ENCODE assay signal across 2 cellular contexts in genomic region chr2:70796247-70796646, GRCh38.
TF ChIP-seq lines count a peak whose summit lies in the region.

No MANE protein-coding gene starts in this region.

TF ChIP-seq in HepG2, 621 proteins besides CTCF, POLR2A, EP300 and RAD21:
- no peak for TF ChIP-seq EEA1 (CRISPR knock-in tag; IDR thresholded peaks at IDR 0.05; ENCODE audit: borderline replicate concordance)
- no peak for TF ChIP-seq ATF1 (CRISPR knock-in tag; IDR thresholded peaks at IDR 0.05)
- no peak for TF ChIP-seq THAP8 (CRISPR knock-in tag; IDR thresholded peaks at IDR 0.05; ENCODE audit: borderline replicate concordance)
- TF ChIP-seq CSRNP1 (CRISPR knock-in tag; IDR thresholded peaks at IDR 0.05): no peak
- no peak for TF ChIP-seq SIN3B (IDR thresholded peaks at IDR 0.05; ENCODE audit: low read length)

TF ChIP-seq in H1, 55 proteins besides CTCF, POLR2A, EP300 and RAD21:
- TF ChIP-seq SP1 (IDR thresholded peaks at IDR 0.05; ENCODE audit: low read depth, low read length): no peak
- TF ChIP-seq CTBP2 (IDR thresholded peaks at IDR 0.05; ENCODE audit: borderline replicate concordance, insufficient read depth, insufficient read length, low read length): no peak
- TF ChIP-seq BACH1 (IDR thresholded peaks at IDR 0.05; ENCODE audit: low read length): no peak
- no peak for TF ChIP-seq TBP (IDR thresholded peaks at IDR 0.05; ENCODE audit: low read depth, low read length)
- no peak for TF ChIP-seq KDM1A (IDR thresholded peaks at IDR 0.05; ENCODE audit: borderline replicate concordance, low read length)
- TF ChIP-seq EZH2 (IDR thresholded peaks at IDR 0.05; ENCODE audit: low read depth, low read length, severe bottlenecking): no peak
- no peak for TF ChIP-seq YY1 (IDR thresholded peaks at IDR 0.05; ENCODE audit: low read depth, low read length)
- no peak for TF ChIP-seq HDAC2 (IDR thresholded peaks at IDR 0.05; ENCODE audit: borderline replicate concordance in 1 of 2, low read depth in 2 of 2, low read length in 2 of 2)
